In genomic region chr5:143342607-143343006, GRCh38 we compare ENCODE assay signal across 20 cellular contexts.
DNase-seq lines count a peak whose midpoint lies in the region; ATAC-seq, FAIRE-seq and TF ChIP-seq lines count a peak whose summit lies in the region.
"Had no signal": no experiment of that assay in that cellular context is flagged by ENCODE, and none has a peak within 500 bp of the region (broad histone marks: within the 10 kb centered on the region; RNA-seq: fewer than 3 reads in every experiment).

No MANE protein-coding gene starts in this region.

- H2AK5ac ChIP-seq in mesendoderm (ENCODE audit: low read length) = no peak overlapping the region

- in situ Hi-C loops in brain microvascular endothelial cell (cut with HindIII; ENCODE audit: low pct_ligation_motif_present, low sequenced_read_pairs) = no loop called here

- ATAC-seq in right cardiac atrium = no peak
- ATAC-seq in GM21515 (IDR thresholded peaks at IDR 0.05; ENCODE audit: unreplicated experiment) = no peak
- ATAC-seq: HepG2, left lobe of liver had no signal

- H2BK120ac ChIP-seq in mesendoderm (ENCODE audit: low read depth, low read length) = no peak overlapping the region

- DNase-seq in left ventricle myocardium inferior (no peak), right cardiac atrium (no peak), mesendoderm (no peak), kidney (no peak), MG63 (no peak), brain microvascular endothelial cell (no peak)
- DNase-seq in activated naive CD8-positive, alpha-beta T cell treated with anti-CD3 and anti-CD28 coated beads for 36 hours = no peak
- DNase-seq: adrenal gland; caudate nucleus; effector CD8-positive, alpha-beta T cell; NCI-H2029 treated with DMSO at 0.1 percent for 48 hours; NCI-H510A; nucleus accumbens; right lobe of liver; stimulated activated CD4-positive, alpha-beta T cell treated with anti-CD3 and anti-CD28 coated beads, Interleukin-2, amount 100 ng/mL, for 24 hours; thyroid gland had no signal

- no peaks in the 10 kb centered on the region for H3K9me3 ChIP-seq in left ventricle myocardium inferior (replicated peaks)
- no peaks in the 10 kb centered on the region for H3K9me3 ChIP-seq in right cardiac atrium (ENCODE audit: control insufficient read depth, low read length)
- no peaks in the 10 kb centered on the region for H3K9me3 ChIP-seq in kidney (ENCODE audit: control insufficient read depth in 1 of 2, low read length in 2 of 2)
- H3K9me3 ChIP-seq in MG63 = no peaks in the 10 kb centered on the region
- H3K9me3 ChIP-seq: adrenal gland, right lobe of liver, thyroid gland had no signal

- H3K56ac ChIP-seq in mesendoderm (ENCODE audit: low read length) = no peak overlapping the region

- H3K18ac ChIP-seq in mesendoderm (ENCODE audit: low read length) = no peak overlapping the region

- H3K4me3 Mint-ChIP-seq in activated naive CD8-positive, alpha-beta T cell treated with anti-CD3 and anti-CD28 coated beads for 36 hours = no peak overlapping the region
- H3K4me3 Mint-ChIP-seq: T-helper 1 cell treated with Interleukin-12 subunit alpha and Interleukin-12 subunit beta and Interleukin-4 antibody, amounts not matched to agents 30 μg/mL and 1 μg/mL, for 36 hours had no signal

- no peak overlapping the region for H4K5ac ChIP-seq in mesendoderm (ENCODE audit: low read length)

- H3K9me3 Mint-ChIP-seq in activated naive CD8-positive, alpha-beta T cell treated with anti-CD3 and anti-CD28 coated beads for 36 hours = peaks cover 5% of the 10 kb centered on the region

- no peaks in the 10 kb centered on the region for H3K27me3 Mint-ChIP-seq in activated naive CD8-positive, alpha-beta T cell treated with anti-CD3 and anti-CD28 coated beads for 36 hours

- no peak overlapping the region for H4K8ac ChIP-seq in mesendoderm (ENCODE audit: low read depth, low read length)

- peaks cover 3% of the 10 kb centered on the region for H3K79me1 ChIP-seq in mesendoderm (ENCODE audit: low read length)

- 78% methylated on average over 5 of the region's 5 CpGs for WGBS in right cardiac atrium
- WGBS in mesendoderm (ENCODE audit: extremely low coverage, insufficient coverage, low lambda C conversion rate) = no CpG with 5 or more reads among the region's 5 CpGs

- H2BK15ac ChIP-seq in mesendoderm (replicated peaks; ENCODE audit: low read depth) = no peak overlapping the region

- no peaks in the 10 kb centered on the region for H3K79me2 ChIP-seq in mesendoderm (ENCODE audit: control insufficient read depth, insufficient read depth, low read length)

- H3K36me3 ChIP-seq in left ventricle myocardium inferior (no peaks in the 10 kb centered on the region), mesendoderm (ENCODE audit: control insufficient read depth, insufficient read depth, low read length) (no peaks in the 10 kb centered on the region), kidney (ENCODE audit: control insufficient read depth in 1 of 2, insufficient read depth in 2 of 2, low read length in 2 of 2) (no peaks in the 10 kb centered on the region), MG63 (peaks cover 46% of the 10 kb centered on the region), brain microvascular endothelial cell (replicated peaks) (no peaks in the 10 kb centered on the region)
- H3K36me3 ChIP-seq: adrenal gland, right lobe of liver, thyroid gland had no signal

- peak overlapping the region; percentile 74 for H3K27ac Mint-ChIP-seq in activated naive CD8-positive, alpha-beta T cell treated with anti-CD3 and anti-CD28 coated beads for 36 hours
- H3K27ac Mint-ChIP-seq: T-helper 1 cell treated with Interleukin-12 subunit alpha and Interleukin-12 subunit beta and Interleukin-4 antibody, amounts not matched to agents 30 μg/mL and 1 μg/mL, for 36 hours had no signal

- TF ChIP-seq CTCF in left ventricle myocardium inferior (IDR thresholded peaks at IDR 0.05; ENCODE audit: borderline replicate concordance) (no peak), kidney (IDR thresholded peaks at IDR 0.05; ENCODE audit: borderline replicate concordance, extremely low read depth, insufficient read depth) (no peak), brain microvascular endothelial cell (IDR thresholded peaks at IDR 0.05; ENCODE audit: low read depth, low read length, missing control alignments) (no peak)

- peaks cover 32% of the 10 kb centered on the region for H3K36me3 Mint-ChIP-seq in activated naive CD8-positive, alpha-beta T cell treated with anti-CD3 and anti-CD28 coated beads for 36 hours

- H3K4me3 ChIP-seq in left ventricle myocardium inferior = no peak overlapping the region
- H3K4me3 ChIP-seq in right cardiac atrium (ENCODE audit: low read length) = no peak overlapping the region
- no peak overlapping the region for H3K4me3 ChIP-seq in mesendoderm (ENCODE audit: low read length)
- H3K4me3 ChIP-seq in kidney (ENCODE audit: low read length in 2 of 2) = no peak overlapping the region
- no peak overlapping the region for H3K4me3 ChIP-seq in MG63
- H3K4me3 ChIP-seq in brain microvascular endothelial cell (ENCODE audit: low read depth, low read length) = no peak overlapping the region
- H3K4me3 ChIP-seq: adrenal gland, right lobe of liver, thyroid gland had no signal

- peak overlapping the region; percentile 79 for H3K27ac ChIP-seq in left ventricle myocardium inferior (replicated peaks)
- H3K27ac ChIP-seq in right cardiac atrium (ENCODE audit: low read length) = no peak overlapping the region
- H3K27ac ChIP-seq in mesendoderm (ENCODE audit: low read depth, low read length) = no peak overlapping the region
- no peak overlapping the region for H3K27ac ChIP-seq in kidney (ENCODE audit: low read depth in 2 of 2, low read length in 2 of 2)
- H3K27ac ChIP-seq in brain microvascular endothelial cell = no peak overlapping the region
- H3K27ac ChIP-seq: adrenal gland, right lobe of liver, thyroid gland had no signal

- intact Hi-C loops in left ventricle myocardium inferior (cut with micrococcal nuclease) = no loop called here
- intact Hi-C loops in right cardiac atrium (cut with DNase I) = no loop called here
- intact Hi-C loops in kidney (cut with DNase I) = no loop called here

- no peak overlapping the region for H3K4me2 ChIP-seq in mesendoderm (ENCODE audit: low read length)

- H3K4ac ChIP-seq in mesendoderm (ENCODE audit: low read depth, low read length) = no peak overlapping the region

- peaks cover 48% of the 10 kb centered on the region for H3K4me1 Mint-ChIP-seq in activated naive CD8-positive, alpha-beta T cell treated with anti-CD3 and anti-CD28 coated beads for 36 hours

- no peak overlapping the region for H3K23ac ChIP-seq in mesendoderm (ENCODE audit: low read length)

- H3K9ac ChIP-seq in mesendoderm (ENCODE audit: low read length) (no peak overlapping the region), kidney (ENCODE audit: low read length in 2 of 2) (no peak overlapping the region)

- H3K27me3 ChIP-seq in left ventricle myocardium inferior (ENCODE audit: low read depth) (no peaks in the 10 kb centered on the region), right cardiac atrium (ENCODE audit: control insufficient read depth, insufficient read depth) (no peaks in the 10 kb centered on the region), mesendoderm (ENCODE audit: insufficient read depth, low read length, poor library complexity) (no peaks in the 10 kb centered on the region), MG63 (no peaks in the 10 kb centered on the region), brain microvascular endothelial cell (replicated peaks) (no peaks in the 10 kb centered on the region)
- H3K27me3 ChIP-seq: adrenal gland, right lobe of liver, thyroid gland had no signal

- no peak for FAIRE-seq in kidney (lab: Jason Lieb, UNC)
- FAIRE-seq: HepG2 had no signal

- peaks cover 97% of the 10 kb centered on the region for H3K4me1 ChIP-seq in left ventricle myocardium inferior
- peaks cover 4% of the 10 kb centered on the region for H3K4me1 ChIP-seq in right cardiac atrium (ENCODE audit: control insufficient read depth, insufficient read depth, low read length)
- peaks cover 2% of the 10 kb centered on the region for H3K4me1 ChIP-seq in mesendoderm (ENCODE audit: control insufficient read depth, low read depth, low read length)
- H3K4me1 ChIP-seq in kidney (ENCODE audit: control insufficient read depth in 1 of 2, insufficient read depth in 1 of 2, low read depth in 1 of 2, low read length in 2 of 2) = peaks cover 2 to 11% of the 10 kb centered on the region in 2 donors

- peak overlapping the region; percentile 61 for H2BK5ac ChIP-seq in mesendoderm (ENCODE audit: low read length)
